Comparison of ENCODE assay signal across 8 cellular contexts in the genomic region with DNA sequence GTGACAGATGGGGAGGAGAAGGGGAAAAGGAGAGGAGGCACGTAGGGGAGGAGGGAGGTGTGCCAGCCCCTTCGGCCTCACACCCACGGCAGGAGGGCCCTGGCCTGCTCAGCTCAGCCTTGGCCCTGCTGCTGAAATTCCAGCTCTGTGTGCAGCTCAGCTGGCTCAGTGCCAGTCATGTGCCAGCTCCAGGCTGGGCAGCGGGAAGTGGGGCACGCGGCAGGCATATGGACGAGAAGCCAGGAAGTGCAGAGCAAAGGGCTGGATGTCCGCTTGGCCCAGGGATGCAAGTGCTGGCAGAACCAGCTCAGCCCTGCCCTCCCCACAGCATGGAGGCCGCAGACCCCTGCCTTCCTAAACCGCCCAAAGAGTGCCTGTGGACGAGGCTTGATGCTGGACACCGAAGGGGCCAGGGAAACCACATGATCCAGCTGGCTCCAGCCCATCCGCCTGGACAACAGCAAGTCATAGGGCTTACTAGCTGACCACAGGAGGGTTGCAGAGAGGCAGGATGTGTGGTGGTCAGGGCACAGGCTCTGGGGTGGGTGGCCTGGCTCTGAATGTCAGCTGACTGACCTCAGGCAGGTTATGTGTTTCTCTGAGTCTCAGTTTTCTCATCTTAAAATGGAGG.
DNase-seq lines count a peak whose midpoint lies in the region; ATAC-seq and TF ChIP-seq lines count a peak whose summit lies in the region.
"Had no signal": no experiment of that assay in that cellular context is flagged by ENCODE, and none has a peak within 500 bp of the region (broad histone marks: within the 10 kb centered on the region; RNA-seq: fewer than 3 reads in every experiment).

No MANE protein-coding gene starts in this region.

- no peaks in the 10 kb centered on the region for H3K9me3 ChIP-seq in PC-9 (ENCODE audit: insufficient read depth, low read depth)

- H3K4me3 Mint-ChIP-seq in type B pancreatic cell, result no peak overlapping the region
- H3K4me3 Mint-ChIP-seq: WTC11 had no signal

- CTCF ChIA-PET in PC-9 (lab: Charles Lee), result interaction anchor here (0.6 to 1.4 kb wide), 3 partner anchors 104 to 673 kb away, joined by 3 to 9 read pairs (median 5); no protein-coding TSS in a partner anchor

- H3K9me2 ChIP-seq in PC-9 (ENCODE audit: insufficient read depth), result no peaks in the 10 kb centered on the region

- TF ChIP-seq RAD21 in Ishikawa (IDR thresholded peaks at IDR 0.05; ENCODE audit: low read depth), result no peak

- no peaks in the 10 kb centered on the region for H3K36me3 ChIP-seq in PC-9 (ENCODE audit: low read depth)

- no peaks in the 10 kb centered on the region for H3K9me3 Mint-ChIP-seq in type B pancreatic cell
- H3K9me3 Mint-ChIP-seq: WTC11 had no signal

- H3K4me1 Mint-ChIP-seq in type B pancreatic cell (ENCODE audit: unreplicated experiment), result peaks cover 52% of the 10 kb centered on the region

- H3K4me1 ChIP-seq in PC-9 (replicated peaks; ENCODE audit: insufficient read depth), result peaks cover 20% of the 10 kb centered on the region

- no TSS peak for BruUV-seq in PC-9 (replicated peaks; lab: Mats Ljungman, UMichigan)

- no peak for TF ChIP-seq EP300 in Ishikawa (IDR thresholded peaks at IDR 0.05; ENCODE audit: borderline replicate concordance)

- peaks cover 31% of the 10 kb centered on the region for H3K27me3 Mint-ChIP-seq in type B pancreatic cell

- H3K4me2 ChIP-seq in PC-9, result no peak overlapping the region

- peak; percentile 74 for ATAC-seq in Right ventricle myocardium inferior
- peak; percentile 69 for ATAC-seq in sciatic nerve
- ATAC-seq: WTC11 had no signal

- intact Hi-C loops in Right ventricle myocardium inferior (cut with DNase I), result loop anchor here (5.0 kb wide), 1 partner anchor 57 kb away; no protein-coding TSS in a partner anchor
- intact Hi-C loops in sciatic nerve (cut with DNase I), result loop anchor here (5.0 kb wide), 1 partner anchor 127 kb away; no protein-coding TSS in a partner anchor
- intact Hi-C loops in PC-9 (cut with micrococcal nuclease; ENCODE audit: unreplicated experiment), result loop anchor here (5.0 kb wide), 2 partner anchors 252 to 368 kb away; no protein-coding TSS in a partner anchor

- no peak overlapping the region for H3K27ac ChIP-seq in PC-9

- no peaks in the 10 kb centered on the region for H3K79me2 ChIP-seq in PC-9 (ENCODE audit: low read depth)

- H3K27ac Mint-ChIP-seq in type B pancreatic cell, result no peak overlapping the region

- no peaks in the 10 kb centered on the region; the same call in 1 of the 2 replicates for H4K20me1 ChIP-seq in PC-9 (ENCODE audit: insufficient read depth)

- no peak overlapping the region for H2AFZ ChIP-seq in PC-9

- no peaks in the 10 kb centered on the region for H3K36me3 Mint-ChIP-seq in type B pancreatic cell
- H3K36me3 Mint-ChIP-seq: WTC11 had no signal

- H3K4me3 ChIP-seq in PC-9, result no peak overlapping the region

- DNase-seq in SHP77 (lab: John Stamatoyannopoulos, UW) (peak; percentile 6 to 62), Right ventricle myocardium inferior (ENCODE audit: missing footprints) (peak; percentile 88), sciatic nerve (ENCODE audit: low spot score) (peak; percentile 85), PC-9 (no peak), type B pancreatic cell (ENCODE audit: extremely low spot score, unreplicated experiment) (no peak)
- no peak for DNase-seq in stimulated activated naive CD4-positive, alpha-beta T cell treated with Interleukin-2 at 50 U/mL for 16 hours (lab: John Stamatoyannopoulos, UW)

- peaks cover 10% of the 10 kb centered on the region; the same call in 1 of the 2 replicates for H3F3A ChIP-seq in PC-9 (ENCODE audit: insufficient read depth, low read depth)

- no peaks in the 10 kb centered on the region for H3K27me3 ChIP-seq in PC-9 (ENCODE audit: insufficient read depth, low read depth)

- TF ChIP-seq CTCF in PC-9 (conservative IDR thresholded peaks at IDR 0.05), result no peak
- no peak for TF ChIP-seq CTCF in type B pancreatic cell (conservative IDR thresholded peaks at IDR 0.05)

- POLR2A ChIA-PET in PC-9 (lab: Charles Lee; ENCODE audit: unreplicated experiment), result no interaction called here

TF ChIP-seq in Ishikawa, 13 proteins besides CTCF, POLR2A, EP300 and RAD21:
- TF ChIP-seq TEAD4 (IDR thresholded peaks at IDR 0.05), result no peak
- no peak for TF ChIP-seq TAF1 (IDR thresholded peaks at IDR 0.05; ENCODE audit: low read depth)
- no peak for TF ChIP-seq CEBPB (IDR thresholded peaks at IDR 0.05)
- TF ChIP-seq, protein P1, sequence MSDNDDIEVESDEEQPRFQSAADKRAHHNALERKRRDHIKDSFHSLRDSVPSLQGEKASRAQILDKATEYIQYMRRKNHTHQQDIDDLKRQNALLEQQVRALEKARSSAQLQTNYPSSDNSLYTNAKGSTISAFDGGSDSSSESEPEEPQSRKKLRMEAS (IDR thresholded peaks at IDR 0.05), result peak; percentile 92
- peak; percentile 77 for TF ChIP-seq NFIC (IDR thresholded peaks at IDR 0.05)
- no peak for TF ChIP-seq TCF12 (IDR thresholded peaks at IDR 0.05; ENCODE audit: low read depth)

Comparison
In these comparisons a context has a peak if more than half of its experiments do, and no peak if none do; other contexts are left out.
1. DNase-seq: peak in SHP77 (2 of 2), Right ventricle myocardium inferior (single experiment) and sciatic nerve (single experiment); none in PC-9 (0 of 2), stimulated activated naive CD4-positive, alpha-beta T cell treated with Interleukin-2 at 50 U/mL for 16 hours (single experiment) and type B pancreatic cell (single experiment).